In genomic region chr15:74304459-74304858, GRCh38 we compare ENCODE assay signal across 14 cellular contexts.
"Had no signal": no experiment of that assay in that cellular context is flagged by ENCODE, and none has a peak within 500 bp of the region (broad histone marks: within the 10 kb centered on the region; RNA-seq: fewer than 3 reads in every experiment).

No MANE protein-coding gene starts in this region.

- H3K4me2 ChIP-seq: hepatocyte had no signal

- H3K9me3 ChIP-seq: stomach, thoracic aorta had no signal

- H3K36me3 Mint-ChIP-seq: activated naive CD4-positive, alpha-beta T cell treated with anti-CD3 and anti-CD28 coated beads, Interleukin-2, amount 50 U/mL, for 24 hours had no signal

- H3K4me1 Mint-ChIP-seq: activated CD4-positive, alpha-beta memory T cell treated with anti-CD3 and anti-CD28 coated beads, Interleukin-2, amount 10 ng/mL, durations not matched to agents 7 days and 5 days; activated naive CD4-positive, alpha-beta T cell treated with anti-CD3 and anti-CD28 coated beads, Interleukin-2, amount 50 U/mL, for 24 hours had no signal

- H3K4me3 ChIP-seq: hepatocyte, lung, stomach, thoracic aorta had no signal

- H3K4me3 Mint-ChIP-seq: activated CD4-positive, alpha-beta memory T cell treated with anti-CD3 and anti-CD28 coated beads, Interleukin-2, amount 10 ng/mL, durations not matched to agents 7 days and 5 days; activated naive CD4-positive, alpha-beta T cell treated with anti-CD3 and anti-CD28 coated beads, Interleukin-2, amount 50 U/mL, for 24 hours; activated T-cell treated with anti-CD3 and anti-CD28 coated beads, Interleukin-2, amount 50 U/mL, for 4 hours had no signal

- H3K9me3 Mint-ChIP-seq: activated CD4-positive, alpha-beta memory T cell treated with anti-CD3 and anti-CD28 coated beads, Interleukin-2, amount 10 ng/mL, durations not matched to agents 7 days and 5 days; activated naive CD4-positive, alpha-beta T cell treated with anti-CD3 and anti-CD28 coated beads, Interleukin-2, amount 50 U/mL, for 24 hours; activated T-cell treated with anti-CD3 and anti-CD28 coated beads, Interleukin-2, amount 50 U/mL, for 4 hours had no signal

- H3K36me3 ChIP-seq: stomach, thoracic aorta had no signal

- ATAC-seq: activated T-cell treated with anti-CD3 and anti-CD28 coated beads, Interleukin-2, amount 50 U/mL, for 4 hours had no signal

- DNase-seq: activated CD4-positive, alpha-beta memory T cell treated with anti-CD3 and anti-CD28 coated beads, Interleukin-2, amount 10 ng/mL, durations not matched to agents 7 days and 5 days; activated CD4-positive, alpha-beta T cell treated with anti-CD3 and anti-CD28 coated beads for 4 hours; activated effector memory CD4-positive, alpha-beta T cell treated with Interleukin-2 at 50 U/mL for 16 hours; activated T-cell treated with anti-CD3 and anti-CD28 coated beads, Interleukin-2, amount 50 U/mL, for 4 hours; islet precursor cell; midbrain; posterior cingulate gyrus; stimulated activated CD4-positive, alpha-beta T cell treated with anti-CD3 and anti-CD28 coated beads, Interleukin-12 subunit alpha, Interleukin-12 subunit beta, amount 100 ng/mL, for 4 hours; stimulated activated CD4-positive, alpha-beta T cell treated with anti-CD3 and anti-CD28 coated beads, Interleukin-2, amount 100 ng/mL, for 24 hours; stomach had no signal

- H3K4me1 ChIP-seq: stomach had no signal

- H2AFZ ChIP-seq: hepatocyte had no signal

- H3K27ac ChIP-seq: hepatocyte, stomach, thoracic aorta had no signal

- H3K27ac Mint-ChIP-seq: activated CD4-positive, alpha-beta memory T cell treated with anti-CD3 and anti-CD28 coated beads, Interleukin-2, amount 10 ng/mL, durations not matched to agents 7 days and 5 days; activated naive CD4-positive, alpha-beta T cell treated with anti-CD3 and anti-CD28 coated beads, Interleukin-2, amount 50 U/mL, for 24 hours had no signal

- H3K79me2 ChIP-seq: hepatocyte had no signal
